In genomic region chr11:82900277-82901164, GRCh38 we compare ENCODE assay signal across 8 cellular contexts. TPM values are rescaled to one million over a fixed set of nuclear protein-coding genes. Genes with fewer than 3 reads are reported as not detected.
DNase-seq lines count a peak whose midpoint lies in the region; ATAC-seq lines count a peak whose summit lies in the region.

Gene PRCP, minus strand, starts transcription at chr11:82900430. Its CDS starts 28 bp downstream, at chr11:82900402.

- peak within 1 kb of the TSS; percentile 92 for H3K56ac ChIP-seq in mesendoderm (ENCODE audit: low read length)

- no peak within 1 kb of the TSS for H2BK120ac ChIP-seq in mesendoderm (ENCODE audit: low read depth, low read length)

- peak within 1 kb of the TSS; percentile 88 for H3K9ac ChIP-seq in endocrine pancreas (ENCODE audit: control insufficient read depth, insufficient read depth, low read length)
- peak within 1 kb of the TSS; percentile 81 for H3K9ac ChIP-seq in mesendoderm (ENCODE audit: low read length)

- H3K4me1 ChIP-seq in endocrine pancreas (ENCODE audit: control insufficient read depth, insufficient read depth, low read length) (peaks cover 6% of the 10 kb centered on the region), mesendoderm (ENCODE audit: control insufficient read depth, low read depth, low read length) (peaks cover 6% of the 10 kb centered on the region)

- no peak within 1 kb of the TSS for H3K4ac ChIP-seq in mesendoderm (ENCODE audit: low read depth, low read length)

- DNase-seq in CMK (ENCODE audit: low read depth) = peak; percentile 74
- peak; percentile 68 for DNase-seq in HS-5 (ENCODE audit: low read depth)
- peak; percentile 90 to 94 for DNase-seq in NOMO-1 (lab: John Stamatoyannopoulos, UW; ENCODE audit: unreplicated experiment in 2 of 2)
- peak; percentile 74 to 88 (median 76) for DNase-seq in activated CD8-positive, alpha-beta memory T cell treated with anti-CD3 and anti-CD28 coated beads for 48 hours (ENCODE audit: low read depth in 2 of 3, low spot score in 2 of 3)
- peak; percentile 98 for DNase-seq in mesendoderm
- DNase-seq in stimulated activated CD8-positive, alpha-beta memory T cell treated with anti-CD3 and anti-CD28 coated beads, Interleukin-15, amount 100 ng/mL, for 1 hour (ENCODE audit: low read depth) = peak; percentile 80

- peak within 1 kb of the TSS; percentile 93 for H3K4me2 ChIP-seq in mesendoderm (ENCODE audit: low read length)

- H3K9me3 ChIP-seq in endocrine pancreas (ENCODE audit: control insufficient read depth, low read length) = no peaks in the 10 kb centered on the region

- H2BK5ac ChIP-seq in mesendoderm (ENCODE audit: low read length) = peak within 1 kb of the TSS; percentile 29

- H3K27me3 ChIP-seq in endocrine pancreas (ENCODE audit: control insufficient read depth, insufficient read depth, low read length) (no peaks in the 10 kb centered on the region), mesendoderm (ENCODE audit: insufficient read depth, low read length, poor library complexity) (no peaks in the 10 kb centered on the region)

- peak within 1 kb of the TSS; percentile 75 for H3K4me3 ChIP-seq in endocrine pancreas (ENCODE audit: control insufficient read depth, insufficient read depth, low read length)
- peak within 1 kb of the TSS; percentile 83 for H3K4me3 ChIP-seq in mesendoderm (ENCODE audit: low read length)

- H3K79me2 ChIP-seq in mesendoderm (ENCODE audit: control insufficient read depth, insufficient read depth, low read length) = peaks cover 25% of the 10 kb centered on the region

- H4K8ac ChIP-seq in mesendoderm (ENCODE audit: low read depth, low read length) = no peak within 1 kb of the TSS

- peak; percentile 64 for ATAC-seq in GM19468 (IDR thresholded peaks at IDR 0.05; ENCODE audit: extremely low read depth, unreplicated experiment)

- H3K18ac ChIP-seq in mesendoderm (ENCODE audit: low read length) = no peak within 1 kb of the TSS

- H3K27ac ChIP-seq in mesendoderm (ENCODE audit: low read depth, low read length) = peak within 1 kb of the TSS; percentile 16

- no CpG with 5 or more reads among the region's 40 CpGs for WGBS in mesendoderm (ENCODE audit: extremely low coverage, insufficient coverage, low lambda C conversion rate)

- peak within 1 kb of the TSS; percentile 54 for H3K23ac ChIP-seq in mesendoderm (ENCODE audit: low read length)

- H3K36me3 ChIP-seq in endocrine pancreas (ENCODE audit: control insufficient read depth, insufficient read depth, low read length) (no peaks in the 10 kb centered on the region), mesendoderm (ENCODE audit: control insufficient read depth, insufficient read depth, low read length) (no peaks in the 10 kb centered on the region)

- no peak within 1 kb of the TSS for H4K5ac ChIP-seq in mesendoderm (ENCODE audit: low read length)

- peaks cover 14% of the 10 kb centered on the region for H3K79me1 ChIP-seq in mesendoderm (ENCODE audit: low read length)

- no peak within 1 kb of the TSS for H2AK5ac ChIP-seq in mesendoderm (ENCODE audit: low read length)

- H2BK15ac ChIP-seq in mesendoderm (replicated peaks; ENCODE audit: low read depth) = no peak within 1 kb of the TSS

RNA-seq across cellular contexts. Expression of gene PRCP, which starts in this region (rescaled TPM):
- polyA plus RNA-seq in mesendoderm (2013, experiment 1 of 2) = 33.2 TPM
- polyA plus RNA-seq in mesendoderm (2013, experiment 2 of 2) = 33.0 TPM

Comparison
In these comparisons a context has a peak if more than half of its experiments do, and no peak if none do; other contexts are left out.
1. Peak in every context shown above with its lines: DNase-seq, ATAC-seq, H3K4me3 ChIP-seq and H3K27ac ChIP-seq.